ENCODE assay signal across 17 cellular contexts in genomic region chr10:114616103-114616502, GRCh38. TPM values are rescaled to one million over a fixed set of nuclear protein-coding genes. Genes with fewer than 3 reads are reported as not detected.
A peak's percentile ranks its signal among the peaks of the same experiment; 100 is the strongest.
DNase-seq lines count a peak whose midpoint lies in the region; ATAC-seq, FAIRE-seq and TF ChIP-seq lines count a peak whose summit lies in the region.
"Had no signal": no experiment of that assay in that cellular context is flagged by ENCODE, and none has a peak within 500 bp of the region (broad histone marks: within the 10 kb centered on the region; RNA-seq: fewer than 3 reads in every experiment).

No MANE protein-coding gene starts in this region.

- in situ Hi-C loops in IMR-90 (cut with MboI; ENCODE audit: low sequenced_read_pairs), result no loop called here

- no peak for TF ChIP-seq RAD21 in IMR-90 (IDR thresholded peaks at IDR 0.05; ENCODE audit: low read length)
- TF ChIP-seq RAD21 in H1 (IDR thresholded peaks at IDR 0.05 in 1 of 2, conservative IDR thresholded peaks at IDR 0.05 in 1 of 2; ENCODE audit: low read depth in 2 of 2, low read length in 2 of 2), result no peak

- peaks cover 21 to 98% (median 80%) of the 10 kb centered on the region in 9 donors for H3K4me1 ChIP-seq in heart right ventricle
- H3K4me1 ChIP-seq in IMR-90 (ENCODE audit: control insufficient read depth, insufficient read depth, low read length), result 0 out of 2 replicates have a peak, but pooled peaks cover 2% of the 10 kb centered on the region
- H3K4me1 ChIP-seq in H1 (replicated peaks in 1 of 4; ENCODE audit: control insufficient read depth in 3 of 4, insufficient read depth in 4 of 4, low read length in 3 of 4), result no peaks in the 10 kb centered on the region
- peaks cover 0 to 48% (median 21%) of the 10 kb centered on the region in 5 donors for H3K4me1 ChIP-seq in subcutaneous abdominal adipose tissue (ENCODE audit: control insufficient read depth in 5 of 5, insufficient read depth in 5 of 5, low read length in 5 of 5)

- CTCF ChIA-PET in IMR-90 (lab: Yijun Ruan, JAX), result no interaction called here
- CTCF ChIA-PET in H1 (lab: Charles Lee; ENCODE audit: partially characterized antibody), result interaction anchor here (0.9 to 2.4 kb wide), 3 partner anchors 16 to 79 kb away, joined by 5 to 8 read pairs (median 5); no protein-coding TSS in a partner anchor
- CTCF ChIA-PET in activated CD8-positive, alpha-beta T cell treated with anti-CD3 and anti-CD28 coated beads, Interleukin-2, amount 10 ng/mL, durations not matched to agents 7 days and 5 days (lab: Charles Lee), result interaction anchor here (0.9 to 1.7 kb wide), 3 partner anchors 10 to 89 kb away, joined by 3 to 4 read pairs (median 4); no protein-coding TSS in a partner anchor

- POLR2A ChIA-PET in IMR-90 (lab: Charles Lee; ENCODE audit: unreplicated experiment), result no interaction called here
- POLR2A ChIA-PET in H1 (lab: Charles Lee; ENCODE audit: partially characterized antibody), result no interaction called here
- POLR2A ChIA-PET in activated CD8-positive, alpha-beta T cell treated with anti-CD3 and anti-CD28 coated beads, Interleukin-2, amount 10 ng/mL, durations not matched to agents 7 days and 5 days (lab: Charles Lee), result no interaction called here

- H3K4me3 Mint-ChIP-seq in activated CD8-positive, alpha-beta T cell treated with anti-CD3 and anti-CD28 coated beads, Interleukin-2, amount 10 ng/mL, durations not matched to agents 7 days and 5 days, result no peak overlapping the region
- H3K4me3 Mint-ChIP-seq: GM23338 had no signal

- H2AK5ac ChIP-seq in IMR-90 (ENCODE audit: low read depth, low read length) (no peak overlapping the region), H1 (ENCODE audit: low read depth, low read length) (no peak overlapping the region)

- peaks cover 5% of the 10 kb centered on the region for H3K9me1 ChIP-seq in IMR-90 (ENCODE audit: insufficient read depth, low read length)

- H3K9me3 Mint-ChIP-seq in activated CD8-positive, alpha-beta T cell treated with anti-CD3 and anti-CD28 coated beads, Interleukin-2, amount 10 ng/mL, durations not matched to agents 7 days and 5 days (ENCODE audit: insufficient read depth), result no peaks in the 10 kb centered on the region
- H3K9me3 Mint-ChIP-seq: GM23338 had no signal

- H3K79me2 ChIP-seq in H1 (ENCODE audit: control insufficient read depth in 1 of 2, insufficient read depth in 2 of 2, low read length in 2 of 2), result no peaks in the 10 kb centered on the region

- H3K4me2 ChIP-seq in IMR-90 (ENCODE audit: low read depth, low read length) (no peak overlapping the region), H1 (ENCODE audit: insufficient read depth in 1 of 2, low read depth in 2 of 2, low read length in 2 of 2) (no peak overlapping the region)
- H3K4me2 ChIP-seq: GM23338 had no signal

- no TSS peak for BruUV-seq in IMR-90 (replicated peaks; lab: Mats Ljungman, UMichigan)

- H3K23ac ChIP-seq in IMR-90 (ENCODE audit: low read depth, low read length) (no peak overlapping the region; the same call in 1 of the 2 replicates), H1 (ENCODE audit: insufficient read length) (no peak overlapping the region)

- no peak for FAIRE-seq in H1 (lab: Jason Lieb, UNC)
- FAIRE-seq: A204.1, G401.6 had no signal

- H3K79me1 ChIP-seq in IMR-90 (ENCODE audit: low read depth in 1 of 2, low read length in 2 of 2), result no peaks in the 10 kb centered on the region
- H3K79me1 ChIP-seq in H1 (ENCODE audit: low read depth, low read length), result no peaks in the 10 kb centered on the region

- H3K14ac ChIP-seq in IMR-90 (replicated peaks; ENCODE audit: low read depth, low read length), result no peak overlapping the region
- no peak overlapping the region for H3K14ac ChIP-seq in H1 (ENCODE audit: insufficient read length)

- peaks cover 0 to 20% (median 7%) of the 10 kb centered on the region in 9 donors for H3K36me3 ChIP-seq in heart right ventricle
- no peaks in the 10 kb centered on the region for H3K36me3 ChIP-seq in IMR-90 (ENCODE audit: control insufficient read depth, insufficient read depth, low read length)
- no peaks in the 10 kb centered on the region for H3K36me3 ChIP-seq in H1 (ENCODE audit: control insufficient read depth in 2 of 4, insufficient read depth in 4 of 4, low read length in 3 of 4)
- H3K36me3 ChIP-seq in subcutaneous abdominal adipose tissue (ENCODE audit: control insufficient read depth in 5 of 5, insufficient read depth in 5 of 5, low read length in 5 of 5), result peaks cover 0 to 5% (median 3%) of the 10 kb centered on the region in 5 donors

- H3K27ac ChIP-seq in heart right ventricle (peak overlapping the region in 7 of 10 donors; percentile 8 to 52 (median 30)), IMR-90 (ENCODE audit: insufficient read depth, low read length) (no peak overlapping the region), H1 (ENCODE audit: low read depth, low read length) (no peak overlapping the region), subcutaneous abdominal adipose tissue (ENCODE audit: low read depth, low read length) (peak overlapping the region; percentile 37)
- H3K27ac ChIP-seq: C4-2B had no signal

- H3K4me3 ChIP-seq in heart right ventricle (no peak overlapping the region), IMR-90 (ENCODE audit: insufficient read depth, low read depth, low read length) (no peak overlapping the region), H1 (ENCODE audit: extremely low read depth in 1 of 4, insufficient read depth in 2 of 4, low read depth in 3 of 4, low read length in 4 of 4) (no peak overlapping the region), subcutaneous abdominal adipose tissue (ENCODE audit: low read depth in 1 of 5, low read length in 5 of 5) (no peak overlapping the region)
- H3K4me3 ChIP-seq: GM23338, MG63 had no signal

- H3K23me2 ChIP-seq in H1 (ENCODE audit: low read depth, low read length), result no peaks in the 10 kb centered on the region

- 0 out of 2 replicates have a peak overlapping the region, but pooled peaks have one; percentile 12 for H2BK12ac ChIP-seq in H1 (ENCODE audit: low read depth, low read length)

- 83 to 90% methylated on average over 1 of the region's 1 CpG for WGBS in heart right ventricle, 2 donors
- 100% methylated on average over 1 of the region's 1 CpG; no CpG with 5 or more reads in 1 of the 2 experiments for WGBS in IMR-90 (ENCODE audit: extremely low coverage in 2 of 2, insufficient read length in 1 of 2), 2 experiments
- whole genome bisulfite sequencing in H1 (ENCODE audit: extremely low coverage in 1 of 2, insufficient coverage in 1 of 2, insufficient read length in 1 of 2, insufficient replicate concordance in 2 of 2, low coverage in 1 of 2, low lambda C conversion rate in 2 of 2, missing lambda C conversion rate in 1 of 2), 2 experiments, result 91% methylated on average over 1 of the region's 1 CpG; no CpG with 5 or more reads in 1 of the 2 experiments

- peaks cover 3% of the 10 kb centered on the region for H3K27me3 Mint-ChIP-seq in activated CD8-positive, alpha-beta T cell treated with anti-CD3 and anti-CD28 coated beads, Interleukin-2, amount 10 ng/mL, durations not matched to agents 7 days and 5 days (ENCODE audit: low read depth)

- H2BK120ac ChIP-seq in IMR-90 (ENCODE audit: low read depth, low read length), result no peak overlapping the region
- H2BK120ac ChIP-seq in H1 (replicated peaks; ENCODE audit: low read depth, low read length), result no peak overlapping the region

- no peak overlapping the region for H3K27ac Mint-ChIP-seq in activated CD8-positive, alpha-beta T cell treated with anti-CD3 and anti-CD28 coated beads, Interleukin-2, amount 10 ng/mL, durations not matched to agents 7 days and 5 days
- H3K27ac Mint-ChIP-seq: GM23338 had no signal

- H3K9me3 ChIP-seq in heart right ventricle (no peaks in the 10 kb centered on the region), IMR-90 (ENCODE audit: control insufficient read depth, insufficient read depth, low read length) (no peaks in the 10 kb centered on the region), H1 (ENCODE audit: insufficient read depth in 2 of 2, low read depth in 1 of 2, low read length in 1 of 2) (no peaks in the 10 kb centered on the region), subcutaneous abdominal adipose tissue (ENCODE audit: control insufficient read depth in 5 of 5, low read length in 5 of 5) (no peaks in the 10 kb centered on the region)
- H3K9me3 ChIP-seq: MG63 had no signal

- dilution Hi-C loops in IMR-90 (cut with HindIII; ENCODE audit: low sequenced_read_pairs, unreplicated experiment), result no loop called here

- H3K4ac ChIP-seq in IMR-90 (ENCODE audit: low read depth, low read length) (no peak overlapping the region), H1 (replicated peaks; ENCODE audit: insufficient read length, low read depth, low read length) (no peak overlapping the region)

- H2BK15ac ChIP-seq in IMR-90 (ENCODE audit: low read depth, low read length) (no peak overlapping the region), H1 (ENCODE audit: low read length) (no peak overlapping the region)

- no peak overlapping the region for H3K9ac ChIP-seq in IMR-90 (ENCODE audit: low read depth, low read length)
- H3K9ac ChIP-seq in H1 (replicated peaks in 1 of 4; ENCODE audit: extremely low read depth in 1 of 4, low read depth in 3 of 4, low read length in 3 of 4), result no peak overlapping the region
- no peak overlapping the region for H3K9ac ChIP-seq in subcutaneous abdominal adipose tissue (ENCODE audit: low read length in 5 of 5)

- H4K20me1 ChIP-seq in IMR-90 (ENCODE audit: insufficient read depth, low read length), result no peaks in the 10 kb centered on the region
- H4K20me1 ChIP-seq in H1 (replicated peaks in 1 of 2; ENCODE audit: control insufficient read depth in 1 of 2, insufficient read depth in 2 of 2, low read length in 2 of 2), result no peaks in the 10 kb centered on the region

- peak in 1 of 9 donors; percentile 7 for TF ChIP-seq CTCF in heart right ventricle (IDR thresholded peaks at IDR 0.05)
- TF ChIP-seq CTCF in IMR-90 (conservative IDR thresholded peaks at IDR 0.05; ENCODE audit: low read depth, low read length), result no peak
- no peak for TF ChIP-seq CTCF in H1 (IDR thresholded peaks at IDR 0.05; ENCODE audit: control extremely low read depth in 1 of 3, insufficient read depth in 1 of 3, low read depth in 1 of 3, low read length in 3 of 3)

- H2BK5ac ChIP-seq in IMR-90 (ENCODE audit: low read depth, low read length, poor library complexity, severe bottlenecking), result no peak overlapping the region
- H2BK5ac ChIP-seq in H1 (ENCODE audit: low read depth, low read length), result no peak overlapping the region

- DNase-seq in heart right ventricle, result no peak
- DNase-seq in left ventricle myocardium superior, result no peak
- no peak for DNase-seq in IMR-90
- no peak for DNase-seq in H1 (ENCODE audit: low read depth in 1 of 2, low spot score in 2 of 2)
- no peak for DNase-seq in activated CD8-positive, alpha-beta T cell treated with anti-CD3 and anti-CD28 coated beads, Interleukin-2, amount 10 ng/mL, durations not matched to agents 7 days and 5 days
- DNase-seq in NCI-H2227 (lab: John Stamatoyannopoulos, UW; ENCODE audit: unreplicated experiment), result no peak
- DNase-seq: HCEC 1CT, NCI-H1048, NCI-H1417 treated with DMSO at 0.1 percent for 48 hours, NCI-H187 had no signal

- H2BK20ac ChIP-seq in IMR-90 (ENCODE audit: low read depth, low read length) (no peak overlapping the region), H1 (ENCODE audit: low read length) (no peak overlapping the region)

- H4K5ac ChIP-seq in IMR-90 (ENCODE audit: low read depth, low read length), result no peak overlapping the region
- H4K5ac ChIP-seq in H1 (ENCODE audit: insufficient read length, low read depth, low read length), result no peak overlapping the region

- peaks cover 8% of the 10 kb centered on the region for H3K4me1 Mint-ChIP-seq in activated CD8-positive, alpha-beta T cell treated with anti-CD3 and anti-CD28 coated beads, Interleukin-2, amount 10 ng/mL, durations not matched to agents 7 days and 5 days (ENCODE audit: low read depth)
- H3K4me1 Mint-ChIP-seq: GM23338 had no signal

- TF ChIP-seq POLR2A in IMR-90 (IDR thresholded peaks at IDR 0.05; ENCODE audit: low read depth, low read length) (no peak), H1 (IDR thresholded peaks at IDR 0.05; ENCODE audit: control extremely low read depth in 1 of 2, low read depth in 2 of 2, low read length in 2 of 2) (no peak)

- ATAC-seq in heart right ventricle (no peak), left ventricle myocardium superior (no peak), IMR-90 (ENCODE audit: low read depth) (no peak), GM21447 (IDR thresholded peaks at IDR 0.05; ENCODE audit: unreplicated experiment) (no peak)
- ATAC-seq in activated CD8-positive, alpha-beta T cell treated with anti-CD3 and anti-CD28 coated beads, Interleukin-2, amount 10 ng/mL, durations not matched to agents 7 days and 5 days, result no peak
- ATAC-seq: GM23338 had no signal

- H2AFZ ChIP-seq in IMR-90 (replicated peaks; ENCODE audit: low read length, poor library complexity), result no peak overlapping the region
- no peak overlapping the region for H2AFZ ChIP-seq in H1 (ENCODE audit: low read length)
- H2AFZ ChIP-seq: GM23338 had no signal

- H3K56ac ChIP-seq in IMR-90 (ENCODE audit: extremely low read depth, insufficient read depth, low read length) (no peak overlapping the region), H1 (replicated peaks; ENCODE audit: insufficient read length, low read depth, low read length) (no peak overlapping the region)

- H3K27me3 ChIP-seq in heart right ventricle (no peaks in the 10 kb centered on the region), IMR-90 (ENCODE audit: control insufficient read depth, insufficient read depth, low read length) (peaks cover 15% of the 10 kb centered on the region), H1 (replicated peaks in 1 of 4; ENCODE audit: control insufficient read depth in 3 of 4, extremely low read depth in 1 of 4, insufficient read depth in 3 of 4, low read length in 3 of 4) (no peaks in the 10 kb centered on the region; a peak in 1 of 7 replicates), subcutaneous abdominal adipose tissue (ENCODE audit: control insufficient read depth in 5 of 5, insufficient read depth in 4 of 5, low read length in 5 of 5) (no peaks in the 10 kb centered on the region)
- H3K27me3 ChIP-seq: MG63 had no signal

- H2AK9ac ChIP-seq in IMR-90 (replicated peaks; ENCODE audit: low read depth, low read length, poor library complexity), result no peak overlapping the region

- TF ChIP-seq EP300 in H1 (IDR thresholded peaks at IDR 0.05; ENCODE audit: borderline replicate concordance in 1 of 2, low read depth in 2 of 2, low read length in 2 of 2), result no peak

- no peaks in the 10 kb centered on the region for H3K36me3 Mint-ChIP-seq in activated CD8-positive, alpha-beta T cell treated with anti-CD3 and anti-CD28 coated beads, Interleukin-2, amount 10 ng/mL, durations not matched to agents 7 days and 5 days (ENCODE audit: low read depth)

- peak overlapping the region; percentile 31; the same call in 1 of the 2 replicates for H3K18ac ChIP-seq in IMR-90 (ENCODE audit: low read depth, low read length)
- H3K18ac ChIP-seq in H1 (ENCODE audit: extremely low read depth, low read length), result no peak overlapping the region

- H4K8ac ChIP-seq in IMR-90 (ENCODE audit: low read depth in 2 of 2, low read length in 2 of 2) (no peak overlapping the region), H1 (ENCODE audit: extremely low read depth, insufficient read depth, low read length) (no peak overlapping the region)

- H4K91ac ChIP-seq in IMR-90 (ENCODE audit: insufficient read depth, low read depth, low read length) (no peak overlapping the region), H1 (replicated peaks; ENCODE audit: insufficient read length, low read length) (no peak overlapping the region)

- intact Hi-C loops in heart right ventricle (cut with DNase I) (loop anchor here in 2 of 10 donors (5.0 to 10.0 kb wide), 2 partner anchors 61 to 144 kb away; no protein-coding TSS in a partner anchor), left ventricle myocardium superior (cut with micrococcal nuclease) (no loop called here), IMR-90 (cut with micrococcal nuclease) (no loop called here)

RNA-seq across cellular contexts. Expression of gene ABLIM1, which starts 42.0 kb away (rescaled TPM):
- 100 to 1,000 TPM; 522 to 816 (median 606) TPM for total RNA-seq in heart right ventricle
- 100 to 1,000 TPM; 119 to 363 TPM for polyA plus RNA-seq in heart right ventricle
- total RNA-seq in left ventricle myocardium superior, result 808 TPM
- 9.9 and 11.1 TPM in 2 replicates for total RNA-seq in IMR-90 (2012; rRNA removed)
- polyA plus RNA-seq in IMR-90 (2012; rRNA removed), result 7.7 and 8.1 TPM in 2 replicates
- 2.7 and 6.9 TPM in 2 replicates for polyA plus RNA-seq in IMR-90 (2012; cell fraction: cytosol; rRNA removed)
- 10.3 and 22.7 TPM in 2 replicates for polyA plus RNA-seq in IMR-90 (2012; cell fraction: nucleus; rRNA removed; ENCODE audit: low replicate concordance)
- 51.2 and 52.1 TPM in 2 replicates for total RNA-seq in H1 (2021; fragmentation: NEBNext Ultra II Directional; extraction: Animal tissue kit (Norgen Biotek cat#: 25700))
- 51.7 and 62.6 TPM in 2 replicates for polyA plus RNA-seq in H1 (2011; rRNA removed)
- 47.8 TPM for polyA plus RNA-seq in H1 (2011; cell fraction: cytosol; rRNA removed)
- polyA plus RNA-seq in H1 (2011; cell fraction: nucleus; rRNA removed), result 52.0 TPM
- 21.9 to 32.8 TPM (median 29.3 TPM) in 4 replicates for polyA plus RNA-seq in H1 (2012, experiment 1 of 2)
- 3.3 TPM for polyA plus RNA-seq in H1 (2012, experiment 2 of 2)
- 31.2 TPM for polyA plus RNA-seq in H1 (2013, experiment 1 of 2)
- polyA plus RNA-seq in H1 (2013, experiment 2 of 2), result 33.9 TPM
- polyA minus RNA-seq in H1 (2011; rRNA and poly(A)+ RNA removed), result 90.3 and 144 TPM in 2 replicates
- polyA minus RNA-seq in H1 (2011; cell fraction: cytosol; rRNA and poly(A)+ RNA removed), result 36.0 TPM
- 71.3 TPM for polyA minus RNA-seq in H1 (2011; cell fraction: nucleus; rRNA and poly(A)+ RNA removed)
- total RNA-seq in activated CD8-positive, alpha-beta T cell treated with anti-CD3 and anti-CD28 coated beads, Interleukin-2, amount 10 ng/mL, durations not matched to agents 7 days and 5 days, result 10 to 100 TPM; 62.3 to 64.1 TPM

Comparison
In these comparisons a context has a peak if more than half of its experiments do, and no peak if none do; other contexts are left out.
1. H3K27ac ChIP-seq: peak in heart right ventricle (7 of 10) and subcutaneous abdominal adipose tissue (single experiment); none in IMR-90 (single experiment) and H1 (single experiment).